ENCODE assay signal across 19 cellular contexts in genomic region chr6:118080547-118080946, GRCh38.
DNase-seq lines count a peak whose midpoint lies in the region; ATAC-seq and TF ChIP-seq lines count a peak whose summit lies in the region.
"Had no signal": no experiment of that assay in that cellular context is flagged by ENCODE, and none has a peak within 500 bp of the region (broad histone marks: within the 10 kb centered on the region; RNA-seq: fewer than 3 reads in every experiment).

No MANE protein-coding gene starts in this region.

- H3K27ac ChIP-seq in A673 (ENCODE audit: low read depth, low read length, poor library complexity, severe bottlenecking) (no peak overlapping the region), GM23338 (ENCODE audit: low read depth) (no peak overlapping the region), iPS DF 6.9 (ENCODE audit: low read length) (no peak overlapping the region)
- H3K27ac ChIP-seq: esophagus squamous epithelium, heart left ventricle, skin epidermis had no signal

- H3K9me3 ChIP-seq in A673 (ENCODE audit: low read depth, low read length, poor library complexity, severe bottlenecking) (no peaks in the 10 kb centered on the region), iPS DF 6.9 (ENCODE audit: control insufficient read depth, insufficient read depth, low read length) (no peaks in the 10 kb centered on the region)
- H3K9me3 ChIP-seq: esophagus squamous epithelium, heart left ventricle had no signal

- H3F3A ChIP-seq in GM23338 (replicated peaks; ENCODE audit: low read depth), result no peaks in the 10 kb centered on the region

- no peaks in the 10 kb centered on the region for H3K27me3 Mint-ChIP-seq in GM23338 (ENCODE audit: insufficient read depth, low read depth, poor library complexity)
- no peaks in the 10 kb centered on the region for H3K27me3 Mint-ChIP-seq in activated CD4-positive, alpha-beta T cell treated with anti-CD3 and anti-CD28 coated beads, Interleukin-2, amount 10 ng/mL, durations not matched to agents 24 days and 14 days

- H3K36me3 ChIP-seq in A673 (ENCODE audit: insufficient read depth, low read length, poor library complexity, severe bottlenecking), result no peaks in the 10 kb centered on the region
- no peaks in the 10 kb centered on the region for H3K36me3 ChIP-seq in GM23338 (ENCODE audit: insufficient read depth)
- H3K36me3 ChIP-seq in iPS DF 6.9 (ENCODE audit: control insufficient read depth, insufficient read depth, low read length), result no peaks in the 10 kb centered on the region
- H3K36me3 ChIP-seq: esophagus squamous epithelium, heart left ventricle had no signal

- TF ChIP-seq CTCF in A673 (conservative IDR thresholded peaks at IDR 0.05; ENCODE audit: low read depth, low read length) (peak; percentile 51), GM23338 (conservative IDR thresholded peaks at IDR 0.05; ENCODE audit: low read depth in 2 of 2) (peak; percentile 50 to 52)

- H3K4me2 ChIP-seq in GM23338, result no peak overlapping the region

- H4K20me1 ChIP-seq in GM23338 (replicated peaks; ENCODE audit: insufficient read depth), result no peaks in the 10 kb centered on the region

- H3K36me3 Mint-ChIP-seq in GM23338 (ENCODE audit: low read depth), result no peaks in the 10 kb centered on the region
- no peaks in the 10 kb centered on the region for H3K36me3 Mint-ChIP-seq in activated CD4-positive, alpha-beta T cell treated with anti-CD3 and anti-CD28 coated beads, Interleukin-2, amount 10 ng/mL, durations not matched to agents 24 days and 14 days (ENCODE audit: low read depth)
- H3K36me3 Mint-ChIP-seq: mesothelial cell of epicardium had no signal

- H3K9me2 ChIP-seq in GM23338 (ENCODE audit: insufficient read depth), result no peaks in the 10 kb centered on the region

- H3K4me3 Mint-ChIP-seq in GM23338, result no peak overlapping the region
- no peak overlapping the region for H3K4me3 Mint-ChIP-seq in activated CD4-positive, alpha-beta T cell treated with anti-CD3 and anti-CD28 coated beads, Interleukin-2, amount 10 ng/mL, durations not matched to agents 24 days and 14 days
- H3K4me3 Mint-ChIP-seq: mesothelial cell of epicardium had no signal

- H2AFZ ChIP-seq in GM23338, result no peak overlapping the region

- no peak overlapping the region for H3K4me3 ChIP-seq in A673 (ENCODE audit: low read depth, low read length, poor library complexity, severe bottlenecking)
- H3K4me3 ChIP-seq in GM23338, result no peak overlapping the region
- H3K4me3 ChIP-seq in iPS DF 6.9 (ENCODE audit: low read length), result no peak overlapping the region
- H3K4me3 ChIP-seq: esophagus squamous epithelium, heart left ventricle, skin epidermis had no signal

- CTCF ChIA-PET in A673 (lab: Charles Lee), result interaction anchor here (0.5 to 0.6 kb wide), 2 partner anchors 50 to 279 kb away, joined by 3 to 4 read pairs; no protein-coding TSS in a partner anchor

- H3K27me3 ChIP-seq in A673 (replicated peaks; ENCODE audit: insufficient read depth, low read depth, low read length, poor library complexity), result no peaks in the 10 kb centered on the region
- no peaks in the 10 kb centered on the region for H3K27me3 ChIP-seq in GM23338 (ENCODE audit: insufficient read depth)
- no peaks in the 10 kb centered on the region for H3K27me3 ChIP-seq in iPS DF 6.9 (ENCODE audit: control insufficient read depth, insufficient read depth, low read length)
- H3K27me3 ChIP-seq: esophagus squamous epithelium, heart left ventricle had no signal

- H3K27ac Mint-ChIP-seq in GM23338, result no peak overlapping the region
- no peak overlapping the region for H3K27ac Mint-ChIP-seq in activated CD4-positive, alpha-beta T cell treated with anti-CD3 and anti-CD28 coated beads, Interleukin-2, amount 10 ng/mL, durations not matched to agents 24 days and 14 days
- H3K27ac Mint-ChIP-seq: mesothelial cell of epicardium had no signal

- DNase-seq in A673 (ENCODE audit: low spot score) (peak; percentile 21), GM23338 (ENCODE audit: low spot score) (peak; percentile 60), iPS DF 6.9 (ENCODE audit: low read depth, low spot score) (peak; percentile 13), MV-4-11 (lab: John Stamatoyannopoulos, UW) (no peak), dedifferentiated amniotic fluid mesenchymal stem cell (ENCODE audit: extremely low spot score) (no peak)
- DNase-seq in activated CD8-positive, alpha-beta memory T cell treated with anti-CD3 and anti-CD28 coated beads for 24 hours, result no peak
- DNase-seq in activated CD4-positive, alpha-beta T cell treated with anti-CD3 and anti-CD28 coated beads, Interleukin-2, amount 10 ng/mL, durations not matched to agents 24 days and 14 days, result no peak
- DNase-seq: activated CD4-positive, alpha-beta T cell treated with anti-CD3 and anti-CD28 coated beads for 1 hour; activated CD8-positive, alpha-beta memory T cell treated with anti-CD3 and anti-CD28 coated beads, Interleukin-2, amount 50 U/mL, for 4 hours; esophagus squamous epithelium; heart left ventricle; kidney; NCI-H2107; NCI-H748 treated with DMSO at 0.1 percent for 48 hours; RPMI8226; T-helper 1 cell had no signal

- no peaks in the 10 kb centered on the region for H3K79me2 ChIP-seq in GM23338 (replicated peaks; ENCODE audit: insufficient read depth)

- BruUV-seq in A673 (replicated peaks; lab: Mats Ljungman, UMichigan), result no TSS peak

- no CpG with 5 or more reads among the region's 2 CpGs for WGBS in iPS DF 6.9 (ENCODE audit: insufficient coverage, insufficient read length)

- intact Hi-C loops in A673 (cut with micrococcal nuclease; ENCODE audit: unreplicated experiment), result no loop called here
- intact Hi-C loops in activated CD4-positive, alpha-beta T cell treated with anti-CD3 and anti-CD28 coated beads, Interleukin-2, amount 10 ng/mL, durations not matched to agents 24 days and 14 days (cut with micrococcal nuclease), result no loop called here

- peaks cover 8% of the 10 kb centered on the region; the same call in 2 of the 3 replicates for H3K4me1 Mint-ChIP-seq in GM23338
- no peaks in the 10 kb centered on the region for H3K4me1 Mint-ChIP-seq in activated CD4-positive, alpha-beta T cell treated with anti-CD3 and anti-CD28 coated beads, Interleukin-2, amount 10 ng/mL, durations not matched to agents 24 days and 14 days
- H3K4me1 Mint-ChIP-seq: mesothelial cell of epicardium had no signal

- no peaks in the 10 kb centered on the region for H3K4me1 ChIP-seq in A673 (ENCODE audit: insufficient read depth, low read length, poor library complexity, severe bottlenecking)
- no peaks in the 10 kb centered on the region for H3K4me1 ChIP-seq in GM23338 (ENCODE audit: insufficient read depth)
- H3K4me1 ChIP-seq in iPS DF 6.9 (ENCODE audit: control insufficient read depth, insufficient read depth, low read length), result no peaks in the 10 kb centered on the region
- H3K4me1 ChIP-seq: esophagus squamous epithelium, heart left ventricle had no signal

- POLR2A ChIA-PET in A673 (lab: Charles Lee; ENCODE audit: low non-redundant PET), result no interaction called here

- ATAC-seq in GM23338 (peak; percentile 93), SK-N-SH treated with all-trans-retinoic acid at 6 μM for 48 hours (peak; percentile 57; the same call in 2 of the 3 replicates)
- ATAC-seq: heart left ventricle had no signal

- no peaks in the 10 kb centered on the region for H3K9me3 Mint-ChIP-seq in GM23338
- H3K9me3 Mint-ChIP-seq in activated CD4-positive, alpha-beta T cell treated with anti-CD3 and anti-CD28 coated beads, Interleukin-2, amount 10 ng/mL, durations not matched to agents 24 days and 14 days, result no peaks in the 10 kb centered on the region
- H3K9me3 Mint-ChIP-seq: mesothelial cell of epicardium had no signal

TF ChIP-seq in GM23338, 12 proteins besides CTCF, POLR2A, EP300 and RAD21 (continues in another document):
- TF ChIP-seq POLR2AphosphoS5 (IDR thresholded peaks at IDR 0.05; ENCODE audit: low read depth), result no peak

TF ChIP-seq in SK-N-SH treated with all-trans-retinoic acid at 6 μM for 48 hours, 23 proteins besides CTCF, POLR2A, EP300 and RAD21 (continues in another document):
- TF ChIP-seq ZNF565 (CRISPR knock-in tag; conservative IDR thresholded peaks at IDR 0.05; ENCODE audit: low read depth) (no peak), ZNF8 (CRISPR knock-in tag; IDR thresholded peaks at IDR 0.05) (no peak), SNAI2 (CRISPR knock-in tag; IDR thresholded peaks at IDR 0.05) (no peak), ESRRG (CRISPR knock-in tag; IDR thresholded peaks at IDR 0.05) (no peak), PPARA (CRISPR knock-in tag; IDR thresholded peaks at IDR 0.05; ENCODE audit: borderline replicate concordance) (no peak), ISL1 (CRISPR knock-in tag; IDR thresholded peaks at IDR 0.05) (no peak), ARNTL (CRISPR knock-in tag; IDR thresholded peaks at IDR 0.05; ENCODE audit: borderline replicate concordance, low read depth) (no peak), ZFP3 (CRISPR knock-in tag; IDR thresholded peaks at IDR 0.05) (no peak), TCF4 (CRISPR knock-in tag; IDR thresholded peaks at IDR 0.05; ENCODE audit: borderline replicate concordance) (no peak)
- TF ChIP-seq, protein P1, sequence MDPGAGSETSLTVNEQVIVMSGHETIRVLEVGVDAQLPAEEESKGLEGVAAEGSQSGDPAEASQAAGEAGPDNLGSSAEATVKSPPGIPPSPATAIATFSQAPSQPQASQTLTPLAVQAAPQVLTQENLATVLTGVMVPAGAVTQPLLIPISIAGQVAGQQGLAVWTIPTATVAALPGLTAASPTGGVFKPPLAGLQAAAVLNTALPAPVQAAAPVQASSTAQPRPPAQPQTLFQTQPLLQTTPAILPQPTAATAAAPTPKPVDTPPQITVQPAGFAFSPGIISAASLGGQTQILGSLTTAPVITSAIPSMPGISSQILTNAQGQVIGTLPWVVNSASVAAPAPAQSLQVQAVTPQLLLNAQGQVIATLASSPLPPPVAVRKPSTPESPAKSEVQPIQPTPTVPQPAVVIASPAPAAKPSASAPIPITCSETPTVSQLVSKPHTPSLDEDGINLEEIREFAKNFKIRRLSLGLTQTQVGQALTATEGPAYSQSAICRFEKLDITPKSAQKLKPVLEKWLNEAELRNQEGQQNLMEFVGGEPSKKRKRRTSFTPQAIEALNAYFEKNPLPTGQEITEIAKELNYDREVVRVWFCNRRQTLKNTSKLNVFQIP (CRISPR knock-in tag; IDR thresholded peaks at IDR 0.05; ENCODE audit: borderline replicate concordance, low read depth), result no peak
- TF ChIP-seq, protein P2, sequence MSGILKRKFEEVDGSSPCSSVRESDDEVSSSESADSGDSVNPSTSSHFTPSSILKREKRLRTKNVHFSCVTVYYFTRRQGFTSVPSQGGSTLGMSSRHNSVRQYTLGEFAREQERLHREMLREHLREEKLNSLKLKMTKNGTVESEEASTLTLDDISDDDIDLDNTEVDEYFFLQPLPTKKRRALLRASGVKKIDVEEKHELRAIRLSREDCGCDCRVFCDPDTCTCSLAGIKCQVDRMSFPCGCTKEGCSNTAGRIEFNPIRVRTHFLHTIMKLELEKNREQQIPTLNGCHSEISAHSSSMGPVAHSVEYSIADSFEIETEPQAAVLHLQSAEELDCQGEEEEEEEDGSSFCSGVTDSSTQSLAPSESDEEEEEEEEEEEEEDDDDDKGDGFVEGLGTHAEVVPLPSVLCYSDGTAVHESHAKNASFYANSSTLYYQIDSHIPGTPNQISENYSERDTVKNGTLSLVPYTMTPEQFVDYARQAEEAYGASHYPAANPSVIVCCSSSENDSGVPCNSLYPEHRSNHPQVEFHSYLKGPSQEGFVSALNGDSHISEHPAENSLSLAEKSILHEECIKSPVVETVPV (CRISPR knock-in tag; IDR thresholded peaks at IDR 0.05), result no peak

Comparison
In these comparisons a context has a peak if more than half of its experiments do, and no peak if none do; other contexts are left out.
1. DNase-seq: peak in A673 (single experiment), GM23338 (single experiment) and iPS DF 6.9 (single experiment); none in activated CD8-positive, alpha-beta memory T cell treated with anti-CD3 and anti-CD28 coated beads for 24 hours (single experiment), MV-4-11 (single experiment), activated CD4-positive, alpha-beta T cell treated with anti-CD3 and anti-CD28 coated beads, Interleukin-2, amount 10 ng/mL, durations not matched to agents 24 days and 14 days (single experiment) and dedifferentiated amniotic fluid mesenchymal stem cell (single experiment).